In the genomic region with DNA sequence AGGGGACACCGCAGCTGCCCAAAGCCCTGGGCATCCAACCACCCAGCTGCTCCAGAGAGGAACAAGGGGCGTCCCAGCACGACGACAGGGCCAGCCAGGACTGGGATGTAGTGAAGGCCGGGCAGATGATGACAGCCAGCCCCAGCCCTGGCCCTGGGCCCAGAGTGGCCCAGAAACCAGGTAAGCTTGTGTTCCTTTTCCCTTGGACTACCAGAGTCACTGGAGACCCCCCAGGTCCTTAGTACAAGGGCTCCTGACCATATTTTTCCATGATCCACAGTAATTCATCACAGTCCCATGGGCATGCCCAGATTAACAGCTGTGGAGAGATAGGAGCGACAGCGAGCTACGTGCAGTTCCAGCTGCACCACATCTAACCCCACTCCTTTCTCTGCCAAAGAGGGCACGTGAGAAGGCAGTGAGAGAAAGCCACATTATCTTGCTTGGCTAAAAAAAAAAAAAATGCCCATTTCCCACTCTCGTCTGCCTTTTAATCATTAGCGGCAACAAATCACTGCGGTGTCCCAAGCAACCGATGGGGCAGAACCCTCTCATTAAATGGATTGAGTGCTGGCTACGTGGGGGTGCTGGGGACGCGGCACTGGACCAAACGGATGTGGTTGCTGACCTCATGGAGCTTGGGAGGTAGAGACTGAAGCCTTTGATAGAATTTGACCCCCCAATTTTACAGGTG, we compare ENCODE assay signal across 16 cellular contexts. TPM values are rescaled to one million over a fixed set of nuclear protein-coding genes. Genes with fewer than 3 reads are reported as not detected.
DNase-seq lines count a peak whose midpoint lies in the region; ATAC-seq and TF ChIP-seq lines count a peak whose summit lies in the region.
"Had no signal": no experiment of that assay in that cellular context is flagged by ENCODE, and none has a peak within 500 bp of the region (broad histone marks: within the 10 kb centered on the region; RNA-seq: fewer than 3 reads in every experiment).

No MANE protein-coding gene starts in this region.

- 79 to 80% methylated on average over 17 of the region's 17 CpGs for WGBS in GM23248 (ENCODE audit: low coverage in 1 of 2, low lambda C conversion rate in 2 of 2, missing lambda C conversion rate in 2 of 2), 2 experiments
- 60% methylated on average over 17 of the region's 17 CpGs for WGBS in smooth muscle cell (ENCODE audit: low lambda C conversion rate)

- H3K4me2 ChIP-seq in GM23248 (ENCODE audit: unreplicated experiment) = peak overlapping the region; percentile 33
- peak overlapping the region; percentile 39 for H3K4me2 ChIP-seq in smooth muscle cell

- H3K4me3 ChIP-seq in GM23248 = no peak overlapping the region; the same call in 1 of the 2 replicates
- H3K4me3 ChIP-seq in coronary artery = peak overlapping the region; percentile 38
- no peak overlapping the region for H3K4me3 ChIP-seq in smooth muscle cell

- TF ChIP-seq POLR2A in GM18505 (IDR thresholded peaks at IDR 0.05; ENCODE audit: borderline replicate concordance, extremely low read depth, insufficient read depth, insufficient read length) = no peak

- H3K4me1 ChIP-seq in GM23248 (ENCODE audit: insufficient read depth) = peaks cover 44% of the 10 kb centered on the region
- peaks cover 25% of the 10 kb centered on the region for H3K4me1 ChIP-seq in smooth muscle cell (ENCODE audit: low read depth)

- H3K79me2 ChIP-seq in GM23248 (ENCODE audit: insufficient read depth) = no peaks in the 10 kb centered on the region
- no peaks in the 10 kb centered on the region for H3K79me2 ChIP-seq in smooth muscle cell (ENCODE audit: low read depth)

- peak overlapping the region; percentile 29; the same call in 1 of the 2 replicates for H2AFZ ChIP-seq in GM23248
- H2AFZ ChIP-seq in smooth muscle cell (ENCODE audit: low read depth) = no peak overlapping the region

- no peak for DNase-seq in GM23248
- peak; percentile 84 for DNase-seq in coronary artery (ENCODE audit: low spot score)
- DNase-seq in kidney tubule cell (ENCODE audit: low spot score) = peak; percentile 83
- no peak for DNase-seq in smooth muscle cell (lab: John Stamatoyannopoulos, UW; ENCODE audit: unreplicated experiment)
- no peak for DNase-seq in activated naive CD4-positive, alpha-beta T cell treated with anti-CD3 and anti-CD28 coated beads, Interleukin-2, amount 50 U/mL, for 16 hours
- DNase-seq: activated T-cell treated with anti-CD3 and anti-CD28 coated beads, Interleukin-2, amount 50 U/mL, for 4 hours; CD4-positive, alpha-beta T cell; cerebellar nuclear complex; H9; stimulated activated CD4-positive, alpha-beta T cell treated with anti-CD3 and anti-CD28 coated beads, Interleukin-1b, Interleukin-23, amount 100 ng/mL, for 48 hours; stimulated activated naive CD8-positive, alpha-beta T cell treated with anti-CD3 and anti-CD28 coated beads, Interleukin-15, Interleukin-2, amounts not matched to agents 100 U/mL and 50 U/mL, for 24 hours; WERI-Rb-1 had no signal

- H4K20me1 ChIP-seq in GM23248 (ENCODE audit: insufficient read depth) (no peaks in the 10 kb centered on the region), smooth muscle cell (ENCODE audit: low read depth) (no peaks in the 10 kb centered on the region)

- peaks cover 27% of the 10 kb centered on the region for H3F3A ChIP-seq in GM23248 (ENCODE audit: insufficient read depth)
- H3F3A ChIP-seq in smooth muscle cell (ENCODE audit: low read depth) = peaks cover 13% of the 10 kb centered on the region

- H3K27me3 ChIP-seq in GM23248 (replicated peaks; ENCODE audit: insufficient read depth) (no peaks in the 10 kb centered on the region), smooth muscle cell (ENCODE audit: low read depth) (no peaks in the 10 kb centered on the region)

- no peaks in the 10 kb centered on the region for H3K9me2 ChIP-seq in GM23248 (ENCODE audit: insufficient read depth)

- H3K9ac ChIP-seq in GM23248 (peak overlapping the region; percentile 56), smooth muscle cell (ENCODE audit: low read depth) (no peak overlapping the region)

- in situ Hi-C loops in GM23248 (cut with MboI) = no loop called here

- H3K27ac ChIP-seq in GM23248 (peak overlapping the region; percentile 50), coronary artery (peak overlapping the region; percentile 91 to 93), smooth muscle cell (ENCODE audit: low read depth) (peak overlapping the region; percentile 76)
- H3K27ac ChIP-seq: RWPE1, WERI-Rb-1 had no signal

- no peak for ATAC-seq in HG03469 (IDR thresholded peaks at IDR 0.05; ENCODE audit: unreplicated experiment)
- ATAC-seq in HG03025 (IDR thresholded peaks at IDR 0.05; ENCODE audit: low FRiP score, unreplicated experiment) = no peak
- no peak for ATAC-seq in GM18505 (IDR thresholded peaks at IDR 0.05; ENCODE audit: unreplicated experiment)
- ATAC-seq: activated T-cell treated with anti-CD3 and anti-CD28 coated beads, Interleukin-2, amount 50 U/mL, for 4 hours; stimulated activated naive CD8-positive, alpha-beta T cell treated with anti-CD3 and anti-CD28 coated beads, Interleukin-15, Interleukin-2, amounts not matched to agents 100 U/mL and 50 U/mL, for 24 hours had no signal

- no peaks in the 10 kb centered on the region for H3K9me3 ChIP-seq in GM23248 (ENCODE audit: low read depth)
- H3K9me3 ChIP-seq in smooth muscle cell (replicated peaks; ENCODE audit: low read depth) = no peaks in the 10 kb centered on the region

- TF ChIP-seq CTCF in coronary artery (IDR thresholded peaks at IDR 0.05) = no peak
- TF ChIP-seq CTCF in smooth muscle cell (IDR thresholded peaks at IDR 0.05; ENCODE audit: borderline replicate concordance, insufficient read depth, poor library complexity, severe bottlenecking) = no peak

- no peaks in the 10 kb centered on the region for H3K36me3 ChIP-seq in GM23248 (ENCODE audit: low read depth)
- no peaks in the 10 kb centered on the region for H3K36me3 ChIP-seq in smooth muscle cell (ENCODE audit: low read depth)
- H3K36me3 ChIP-seq: WERI-Rb-1 had no signal

RNA-seq across cellular contexts. Expression of gene SYNPO, which starts 21.7 kb away (rescaled TPM):
- 6.1 and 7.7 TPM in 2 replicates for total RNA-seq in GM23248 (2014; rRNA removed; shearing (Covaris generic))
- polyA plus RNA-seq in GM23248 (2016; fragmentation: Nextera tagmentation; extraction: Ambion mirVana) (5.6 and 6.3 TPM in 2 replicates), smooth muscle cell (34.2 and 36.9 TPM in 2 replicates)
- total RNA-seq in smooth muscle cell = 30.5 and 46.4 TPM in 2 replicates

RNA-seq across cellular contexts. Expression of gene MYOZ3, which starts 42.3 kb away (rescaled TPM):
- total RNA-seq in GM23248 (2014; rRNA removed; shearing (Covaris generic)) = 0.13 and 0.32 TPM in 2 replicates
- polyA plus RNA-seq in GM23248 (2016; fragmentation: Nextera tagmentation; extraction: Ambion mirVana) = 0.18 and 0.71 TPM in 2 replicates
- 6.4 and 8.2 TPM in 2 replicates for total RNA-seq in smooth muscle cell
- polyA plus RNA-seq in smooth muscle cell = 7.9 and 12.2 TPM in 2 replicates
- total RNA-seq: CD4-positive, alpha-beta T cell had no signal

Comparison
In these comparisons a context has a peak if more than half of its experiments do, and no peak if none do; other contexts are left out.
1. DNase-seq: peak in coronary artery (single experiment) and kidney tubule cell (single experiment); none in GM23248 (single experiment), smooth muscle cell (single experiment) and activated naive CD4-positive, alpha-beta T cell treated with anti-CD3 and anti-CD28 coated beads, Interleukin-2, amount 50 U/mL, for 16 hours (single experiment).
2. Peak in every context shown above with its lines, with median percentiles within 50 percentile points of each other: H3K27ac ChIP-seq.